ENCODE assay signal across 11 cellular contexts in genomic region chr1:19648689-19649088, GRCh38. TPM values are rescaled to one million over a fixed set of nuclear protein-coding genes. Genes with fewer than 3 reads are reported as not detected.
DNase-seq lines count a peak whose midpoint lies in the region; ATAC-seq, FAIRE-seq and TF ChIP-seq lines count a peak whose summit lies in the region.
"Had no signal": no experiment of that assay in that cellular context is flagged by ENCODE, and none has a peak within 500 bp of the region (broad histone marks: within the 10 kb centered on the region; RNA-seq: fewer than 3 reads in every experiment).

No MANE protein-coding gene starts in this region.

- H3K27me3 Mint-ChIP-seq in progenitor cell of endocrine pancreas = peaks cover 27% of the 10 kb centered on the region

- intact Hi-C loops in HCT116 (cut with micrococcal nuclease) = loop anchor here (5.0 kb wide), 1 partner anchor 396 kb away; the partner anchor contains the start of genes EMC1 and MRTO4
- intact Hi-C loops in mucosa of descending colon (cut with DNase I, micrococcal nuclease) = loop anchor here in 1 of 2 donors (10.0 kb wide), 1 partner anchor 54 kb away; a partner anchor contains a TSS

- TF ChIP-seq CTCF in AG10803 (conservative IDR thresholded peaks at IDR 0.05; ENCODE audit: low read length) (peak; percentile 34), HCT116 (IDR thresholded peaks at IDR 0.05 in 2 of 3, conservative IDR thresholded peaks at IDR 0.05 in 1 of 3; ENCODE audit: borderline replicate concordance in 1 of 3, insufficient read depth in 1 of 3, low read depth in 2 of 3, low read length in 2 of 3) (peak; percentile 37 to 59 (median 48); a peak in 4 of 6 replicates), mucosa of descending colon (IDR thresholded peaks at IDR 0.05) (peak; percentile 22), progenitor cell of endocrine pancreas (IDR thresholded peaks at IDR 0.05; ENCODE audit: unreplicated experiment) (no peak)

- CTCF ChIA-PET in HCT116 (lab: Charles Lee) = interaction anchor here (0.6 to 1.1 kb wide), 3 partner anchors 8 to 469 kb away, joined by 3 read pairs; partner anchors contain the start of gene HTR6

- no peak overlapping the region for H3K4me3 ChIP-seq in AG10803 (ENCODE audit: low read length)
- no peak overlapping the region for H3K4me3 ChIP-seq in HCT116 (replicated peaks in 1 of 2; ENCODE audit: low read depth in 1 of 2, low read length in 2 of 2)
- H3K4me3 ChIP-seq in mucosa of descending colon = no peak overlapping the region

- peak; percentile 26; the same call in 1 of the 2 replicates for ATAC-seq in HCT116
- peak; percentile 31 for ATAC-seq in mucosa of descending colon

- H3K9me2 ChIP-seq in HCT116 (ENCODE audit: insufficient read depth) = no peaks in the 10 kb centered on the region

- H3K9me3 ChIP-seq in HCT116 (ENCODE audit: control insufficient read depth in 1 of 2, insufficient read depth in 1 of 2, low read depth in 1 of 2, low read length in 2 of 2) (no peaks in the 10 kb centered on the region), mucosa of descending colon (no peaks in the 10 kb centered on the region)

- H3K27ac ChIP-seq in HCT116 (ENCODE audit: low read depth, low read length) = no peak overlapping the region

- H2AFZ ChIP-seq in HCT116 (ENCODE audit: low read depth, low read length, poor library complexity, severe bottlenecking) = no peak overlapping the region

- DNase-seq in AG10803 (ENCODE audit: low read depth) (peak; percentile 46), HCT116 (ENCODE audit: low read depth, low spot score) (peak; percentile 57), dermis blood vessel endothelial cell (peak; percentile 41), mucosa of descending colon (peak; percentile 76 to 91 (median 91)), progenitor cell of endocrine pancreas (ENCODE audit: low spot score, unreplicated experiment) (no peak), SIG-M5 treated with dmso at 0.1 percent for 504 hours (lab: John Stamatoyannopoulos, UW; ENCODE audit: unreplicated experiment) (no peak), GM12891 (ENCODE audit: insufficient read length, low spot score) (no peak), cortex of kidney (lab: John Stamatoyannopoulos, UW) (no peak)
- DNase-seq: activated T-cell treated with anti-CD3 and anti-CD28 coated beads, Interleukin-2, amount 50 U/mL, for 24 hours had no signal

- no TSS peak for BruUV-seq in HCT116 (replicated peaks; lab: Mats Ljungman, UMichigan)

- TF ChIP-seq RAD21 in HCT116 (IDR thresholded peaks at IDR 0.05; ENCODE audit: low read depth) = peak; percentile 70

- RAD21 ChIA-PET in HCT116 (lab: Charles Lee; ENCODE audit: low non-redundant PET in 1 of 2, low total read pairs in 2 of 2, uncharacterized antibody in 2 of 2, unreplicated experiment in 2 of 2) = interaction anchor here (0.6 kb wide), 2 partner anchors 247 to 256 kb away, joined by 6 read pairs; no protein-coding TSS in a partner anchor

- H4K20me1 ChIP-seq in HCT116 (ENCODE audit: insufficient read depth) = no peaks in the 10 kb centered on the region

- FAIRE-seq in GM12891 (lab: Jason Lieb, UNC) = no peak

- no peaks in the 10 kb centered on the region for H3K9me3 Mint-ChIP-seq in progenitor cell of endocrine pancreas (ENCODE audit: low read depth)
- H3K9me3 Mint-ChIP-seq: activated T-cell treated with anti-CD3 and anti-CD28 coated beads, Interleukin-2, amount 50 U/mL, for 24 hours had no signal

- H3K4me1 Mint-ChIP-seq in progenitor cell of endocrine pancreas (ENCODE audit: low read depth) = peaks cover 1% of the 10 kb centered on the region

- H3K27ac Mint-ChIP-seq in progenitor cell of endocrine pancreas = no peak overlapping the region
- H3K27ac Mint-ChIP-seq: activated T-cell treated with anti-CD3 and anti-CD28 coated beads, Interleukin-2, amount 50 U/mL, for 24 hours had no signal

- POLR2A ChIA-PET in HCT116 (lab: Charles Lee) = no interaction called here

- TF ChIP-seq POLR2A in HCT116 (IDR thresholded peaks at IDR 0.05; ENCODE audit: borderline replicate concordance, extremely low read depth, insufficient read depth, insufficient read length) (no peak), GM12891 (IDR thresholded peaks at IDR 0.05; ENCODE audit: low read depth, low read length) (no peak)

- no peak overlapping the region for H3K9ac ChIP-seq in HCT116 (ENCODE audit: low read length)

- H3K4me1 ChIP-seq in HCT116 (ENCODE audit: control insufficient read depth in 1 of 2, insufficient read depth in 2 of 2, low read length in 2 of 2) (peaks cover 23 to 49% of the 10 kb centered on the region in 2 experiments), mucosa of descending colon (ENCODE audit: low read depth) (peaks cover 40% of the 10 kb centered on the region)

- peaks cover 68% of the 10 kb centered on the region for H3K79me2 ChIP-seq in HCT116 (ENCODE audit: insufficient read depth, low read length)

- no peaks in the 10 kb centered on the region for H3K36me3 Mint-ChIP-seq in progenitor cell of endocrine pancreas (ENCODE audit: insufficient read depth)

- H3K36me3 ChIP-seq in HCT116 (ENCODE audit: control insufficient read depth in 1 of 2, insufficient read depth in 2 of 2, low read length in 2 of 2) (no peaks in the 10 kb centered on the region), mucosa of descending colon (ENCODE audit: low read depth) (no peaks in the 10 kb centered on the region)

- H3K4me2 ChIP-seq in HCT116 (ENCODE audit: low read length) = peak overlapping the region; percentile 16; the same call in 1 of the 2 replicates

- H3K27me3 ChIP-seq in HCT116 (ENCODE audit: insufficient read depth, low read length) = no peaks in the 10 kb centered on the region

- no peak overlapping the region for H3K4me3 Mint-ChIP-seq in progenitor cell of endocrine pancreas (ENCODE audit: low read depth)
- H3K4me3 Mint-ChIP-seq: activated T-cell treated with anti-CD3 and anti-CD28 coated beads, Interleukin-2, amount 50 U/mL, for 24 hours had no signal

TF ChIP-seq in HCT116, 20 proteins besides CTCF, POLR2A, EP300 and RAD21 (continues in another document):
- TF ChIP-seq ELF1 (IDR thresholded peaks at IDR 0.05; ENCODE audit: borderline replicate concordance, low read depth) (no peak), JUND (IDR thresholded peaks at IDR 0.05) (no peak), MAX (IDR thresholded peaks at IDR 0.05) (no peak), YY1 (IDR thresholded peaks at IDR 0.05; ENCODE audit: extremely low read depth, insufficient replicate concordance, low read depth, low read length) (no peak), EZH2 (IDR thresholded peaks at IDR 0.05) (no peak)
- TF ChIP-seq, protein P1, sequence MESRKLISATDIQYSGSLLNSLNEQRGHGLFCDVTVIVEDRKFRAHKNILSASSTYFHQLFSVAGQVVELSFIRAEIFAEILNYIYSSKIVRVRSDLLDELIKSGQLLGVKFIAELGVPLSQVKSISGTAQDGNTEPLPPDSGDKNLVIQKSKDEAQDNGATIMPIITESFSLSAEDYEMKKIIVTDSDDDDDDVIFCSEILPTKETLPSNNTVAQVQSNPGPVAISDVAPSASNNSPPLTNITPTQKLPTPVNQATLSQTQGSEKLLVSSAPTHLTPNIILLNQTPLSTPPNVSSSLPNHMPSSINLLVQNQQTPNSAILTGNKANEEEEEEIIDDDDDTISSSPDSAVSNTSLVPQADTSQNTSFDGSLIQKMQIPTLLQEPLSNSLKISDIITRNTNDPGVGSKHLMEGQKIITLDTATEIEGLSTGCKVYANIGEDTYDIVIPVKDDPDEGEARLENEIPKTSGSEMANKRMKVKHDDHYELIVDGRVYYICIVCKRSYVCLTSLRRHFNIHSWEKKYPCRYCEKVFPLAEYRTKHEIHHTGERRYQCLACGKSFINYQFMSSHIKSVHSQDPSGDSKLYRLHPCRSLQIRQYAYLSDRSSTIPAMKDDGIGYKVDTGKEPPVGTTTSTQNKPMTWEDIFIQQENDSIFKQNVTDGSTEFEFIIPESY (IDR thresholded peaks at IDR 0.05; ENCODE audit: extremely low read depth, insufficient replicate concordance, low read length) = no peak

TF ChIP-seq in GM12891, 5 proteins besides CTCF, POLR2A, EP300 and RAD21:
- TF ChIP-seq TAF1 (IDR thresholded peaks at IDR 0.05; ENCODE audit: low read depth, low read length) (no peak), POLR2AphosphoS5 (IDR thresholded peaks at IDR 0.05; ENCODE audit: low read depth, low read length) (no peak), POU2F2 (IDR thresholded peaks at IDR 0.05; ENCODE audit: low read depth, low read length) (no peak), PAX5 (IDR thresholded peaks at IDR 0.05; ENCODE audit: insufficient read depth, low read length, severe bottlenecking) (no peak), SPI1 (IDR thresholded peaks at IDR 0.05; ENCODE audit: low read depth, low read length) (no peak)
TF ChIP-seq in GM12891: peak in this region for 0.

RNA-seq across cellular contexts. Expression of gene NBL1, which starts 4.6 kb away (rescaled TPM):
- total RNA-seq in HCT116 (2021; ENCODE audit: unreplicated experiment) (75.4 TPM), dermis blood vessel endothelial cell (98.2 and 156 TPM in 2 replicates), mucosa of descending colon (100 to 1,000 TPM; 320 to 457 (median 426) TPM), progenitor cell of endocrine pancreas (10.5 and 12.0 TPM in 2 replicates)
- polyA plus RNA-seq in HCT116 (2012) = 98.1 and 129 TPM in 2 replicates
- 1.3 TPM for polyA plus RNA-seq in GM12891 (2012; ENCODE audit: low read depth, missing spikeins)

RNA-seq across cellular contexts. Expression of gene HTR6, which starts 16.0 kb away (rescaled TPM):
- total RNA-seq in HCT116 (2021; ENCODE audit: unreplicated experiment) = 0.57 TPM
- 0.60 and 0.72 TPM in 2 replicates for polyA plus RNA-seq in HCT116 (2012)
- total RNA-seq in dermis blood vessel endothelial cell = not detected in 2 replicates
- not detected for total RNA-seq in mucosa of descending colon
- total RNA-seq in progenitor cell of endocrine pancreas = not detected in 2 replicates
- polyA plus RNA-seq in GM12891 (2012; ENCODE audit: low read depth, missing spikeins) = 0.32 TPM
- total RNA-seq: glomerular endothelial cell, subcutaneous adipose tissue had no signal

Comparison
In these comparisons a context has a peak if more than half of its experiments do, and no peak if none do; other contexts are left out.
1. DNase-seq: peak in AG10803 (single experiment), HCT116 (single experiment), dermis blood vessel endothelial cell (single experiment) and mucosa of descending colon (3 of 3); none in progenitor cell of endocrine pancreas (single experiment), SIG-M5 treated with dmso at 0.1 percent for 504 hours (single experiment), GM12891 (single experiment) and cortex of kidney (single experiment).